Comparison of ENCODE assay signal across 11 cellular contexts in the genomic region with DNA sequence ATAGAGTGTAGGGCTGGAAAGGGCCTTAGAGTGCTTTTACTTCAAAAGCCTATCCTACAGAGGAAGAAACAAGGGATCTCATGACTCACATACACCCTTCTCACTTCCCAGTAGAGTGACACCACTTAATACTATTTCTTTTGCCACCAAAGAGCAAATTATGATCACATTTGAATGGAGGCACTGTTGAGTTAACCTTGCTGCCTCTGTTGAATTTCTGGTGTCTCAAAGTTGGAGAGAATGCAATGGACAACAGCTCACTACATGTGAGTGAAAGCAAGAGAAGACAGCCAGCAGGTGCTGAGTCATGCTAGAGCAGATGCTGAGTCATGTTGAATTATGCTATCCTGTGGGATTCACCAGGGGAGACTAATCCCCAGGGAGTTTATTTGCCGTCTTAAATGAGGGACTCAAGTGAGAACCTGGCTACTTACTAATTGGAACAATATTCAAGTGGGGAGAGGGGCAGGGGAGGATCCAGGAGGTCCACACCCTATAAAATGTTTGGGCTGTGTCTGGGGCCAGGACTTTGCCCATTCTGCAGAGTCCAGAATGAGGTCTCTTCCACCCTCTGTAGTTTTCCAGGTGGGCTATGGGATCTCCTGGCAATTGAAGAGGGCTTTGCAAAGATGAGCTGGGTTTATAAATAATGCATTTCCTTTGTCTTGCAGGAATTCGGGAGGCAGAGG. TPM values are rescaled to one million over a fixed set of nuclear protein-coding genes. Genes with fewer than 3 reads are reported as not detected.
DNase-seq lines count a peak whose midpoint lies in the region; ATAC-seq and TF ChIP-seq lines count a peak whose summit lies in the region.
"Had no signal": no experiment of that assay in that cellular context is flagged by ENCODE, and none has a peak within 500 bp of the region (broad histone marks: within the 10 kb centered on the region; RNA-seq: fewer than 3 reads in every experiment).

No MANE protein-coding gene starts in this region.

- H2AK5ac ChIP-seq in H9 (ENCODE audit: insufficient read length, low read length): no peak overlapping the region

- H3K23me2 ChIP-seq in H9 (ENCODE audit: insufficient read length, low read depth, low read length, poor library complexity, severe bottlenecking): no peaks in the 10 kb centered on the region

- H3K4me1 Mint-ChIP-seq in H9: peaks cover 15 to 30% of the 10 kb centered on the region in 2 experiments

- no peaks in the 10 kb centered on the region for H3K27me3 Mint-ChIP-seq in H9 (ENCODE audit: low read depth)

- H2BK12ac ChIP-seq in H9 (ENCODE audit: insufficient read length, low read depth, low read length): no peak overlapping the region

- H3K4me3 Mint-ChIP-seq in H9: 0 out of 5 replicates have a peak overlapping the region, but pooled peaks of 1 of the 2 experiments have one; percentile 11

- DNase-seq in ACHN (peak; percentile 55), H9 (no peak), SK-N-DZ (ENCODE audit: low spot score) (peak; percentile 88), foreskin keratinocyte (peak; percentile 33 to 73), NCI-H2196 treated with DMSO at 0.1 percent for 48 hours (lab: John Stamatoyannopoulos, UW; ENCODE audit: unreplicated experiment) (no peak)
- DNase-seq: NK-92 treated with Interleukin-12 subunit alpha and Interleukin-12 subunit beta, amount 100 ng/mL, for 24 hours; stimulated activated CD4-positive, alpha-beta T cell treated with anti-CD3 and anti-CD28 coated beads, Interleukin-12 subunit alpha, Interleukin-12 subunit beta, amount 100 ng/mL, for 4 hours had no signal

- H4K20me1 ChIP-seq in H9 (ENCODE audit: control insufficient read depth, insufficient read depth, insufficient read length): no peaks in the 10 kb centered on the region

- no peaks in the 10 kb centered on the region for H3K79me2 ChIP-seq in H9 (ENCODE audit: insufficient read depth, low read length)

- no peaks in the 10 kb centered on the region for H3K36me3 Mint-ChIP-seq in H9 (ENCODE audit: insufficient read depth in 1 of 3, low read depth in 3 of 3)

- H3K18ac ChIP-seq in H9 (ENCODE audit: insufficient read length, low read depth, low read length): no peak overlapping the region

- no peak overlapping the region for H2BK15ac ChIP-seq in H9 (ENCODE audit: low read depth, low read length)

- no peak overlapping the region for H4K5ac ChIP-seq in H9 (ENCODE audit: insufficient read length, low read depth, low read length)

- WGBS in H9 (ENCODE audit: extremely low coverage, insufficient read length, low lambda C conversion rate): no CpG with 5 or more reads among the region's 2 CpGs

- H3K4me2 ChIP-seq in H9 (ENCODE audit: insufficient read depth, insufficient read length, low read length): no peak overlapping the region

- H2BK5ac ChIP-seq in H9 (ENCODE audit: insufficient read length, low read length): no peak overlapping the region

- H3K4ac ChIP-seq in H9 (ENCODE audit: low read depth, low read length): no peak overlapping the region

- no peak overlapping the region for H3K56ac ChIP-seq in H9 (ENCODE audit: insufficient read length, low read depth, low read length)

- H3K27ac ChIP-seq in H9 (ENCODE audit: insufficient read length, low read depth, low read length) (no peak overlapping the region), foreskin keratinocyte (no peak overlapping the region)
- H3K27ac ChIP-seq: thyroid gland had no signal

- no peak overlapping the region for H3T11ph ChIP-seq in H9 (ENCODE audit: low read length)

- no peak overlapping the region for H2BK20ac ChIP-seq in H9 (ENCODE audit: low read depth, low read length, poor library complexity, severe bottlenecking)

- H4K91ac ChIP-seq in H9 (ENCODE audit: insufficient read length, low read depth, low read length): no peak overlapping the region

- in situ Hi-C loops in ACHN (cut with HindIII; ENCODE audit: low pct_ligation_motif_present, low pct_unique_long_range_greater_than_20kb, low sequenced_read_pairs): no loop called here

- no peak overlapping the region for H2BK120ac ChIP-seq in H9 (ENCODE audit: low read depth, low read length, poor library complexity, severe bottlenecking)

- ATAC-seq in foreskin keratinocyte: peak; percentile 95
- no peak for ATAC-seq in HG03097 (IDR thresholded peaks at IDR 0.05; ENCODE audit: low FRiP score, unreplicated experiment)
- ATAC-seq in GM19452 (IDR thresholded peaks at IDR 0.05; ENCODE audit: unreplicated experiment): no peak
- ATAC-seq in HG03045 (IDR thresholded peaks at IDR 0.05; ENCODE audit: unreplicated experiment): no peak

- H4K8ac ChIP-seq in H9 (replicated peaks; ENCODE audit: insufficient read length, low read depth, low read length): no peak overlapping the region

- H3K9ac ChIP-seq in H9 (ENCODE audit: extremely low read depth, insufficient read length, low read length): no peak overlapping the region

- TF ChIP-seq CTCF in H9 (conservative IDR thresholded peaks at IDR 0.05) (no peak), foreskin keratinocyte (conservative IDR thresholded peaks at IDR 0.05) (no peak)

- no peaks in the 10 kb centered on the region for H3K9me3 Mint-ChIP-seq in H9

- H3K4me1 ChIP-seq in H9 (ENCODE audit: insufficient read depth, low read length): no peaks in the 10 kb centered on the region; the same call in 1 of the 2 replicates
- H3K4me1 ChIP-seq in foreskin keratinocyte: no peaks in the 10 kb centered on the region
- H3K4me1 ChIP-seq: thyroid gland had no signal

- H3K79me1 ChIP-seq in H9 (ENCODE audit: insufficient read depth, low read depth, low read length, poor library complexity, severe bottlenecking): no peaks in the 10 kb centered on the region

- no peak overlapping the region for H3K14ac ChIP-seq in H9 (ENCODE audit: insufficient read depth, low read length)

- no peaks in the 10 kb centered on the region for H3K9me3 ChIP-seq in H9 (ENCODE audit: control insufficient read depth, low read depth, low read length)
- H3K9me3 ChIP-seq: thyroid gland had no signal

- H2AFZ ChIP-seq in H9 (ENCODE audit: low read length): no peak overlapping the region

- peak overlapping the region; percentile 65 to 83 (median 69); a peak in 5 of 7 replicates for H3K27ac Mint-ChIP-seq in H9

- H3K27me3 ChIP-seq in H9 (ENCODE audit: insufficient read depth, low read length): no peaks in the 10 kb centered on the region
- H3K27me3 ChIP-seq in foreskin keratinocyte: no peaks in the 10 kb centered on the region
- H3K27me3 ChIP-seq: thyroid gland had no signal

- H3K23ac ChIP-seq in H9 (ENCODE audit: insufficient read length, low read depth, low read length): no peak overlapping the region

RNA-seq across cellular contexts. Expression of gene ST8SIA2, which starts 35.8 kb away (rescaled TPM):
- 1.8 and 3.2 TPM in 2 replicates for total RNA-seq in H9 (2021)
- 33.5 and 54.4 TPM in 2 replicates for polyA plus RNA-seq in SK-N-DZ (2014; cell fraction: cytosol; rRNA removed)
- polyA plus RNA-seq in SK-N-DZ (2014; cell fraction: nucleus; rRNA removed): 26.7 and 46.1 TPM in 2 replicates
- 0.99 and 1.5 TPM in 2 replicates for total RNA-seq in foreskin keratinocyte
- 0.48 and 1.0 TPM in 2 replicates for polyA plus RNA-seq in foreskin keratinocyte

Comparison
In these comparisons a context has a peak if more than half of its experiments do, and no peak if none do; other contexts are left out.
1. DNase-seq: peak in ACHN (single experiment), SK-N-DZ (single experiment) and foreskin keratinocyte (2 of 2); none in H9 (single experiment) and NCI-H2196 treated with DMSO at 0.1 percent for 48 hours (single experiment).